In genomic region chr7:120951309-120951706, GRCh38 we compare ENCODE assay signal across 8 cellular contexts. TPM values are rescaled to one million over a fixed set of nuclear protein-coding genes. Genes with fewer than 3 reads are reported as not detected.
A peak's percentile ranks its signal among the peaks of the same experiment; 100 is the strongest.
DNase-seq lines count a peak whose midpoint lies in the region; ATAC-seq, FAIRE-seq and TF ChIP-seq lines count a peak whose summit lies in the region.

No MANE protein-coding gene starts in this region.

- H3K9me3 ChIP-seq in gastroesophageal sphincter, result no peaks in the 10 kb centered on the region
- no peaks in the 10 kb centered on the region for H3K9me3 ChIP-seq in gastrocnemius medialis

- H3K27ac ChIP-seq in gastroesophageal sphincter, result peak overlapping the region; percentile 83 to 97 (median 96)
- H3K27ac ChIP-seq in gastrocnemius medialis, result peak overlapping the region; percentile 94 to 98 (median 96)

- TF ChIP-seq POLR2A in gastroesophageal sphincter (IDR thresholded peaks at IDR 0.05) (no peak), gastrocnemius medialis (IDR thresholded peaks at IDR 0.05) (no peak)

- H3K27me3 ChIP-seq in gastroesophageal sphincter (no peaks in the 10 kb centered on the region), gastrocnemius medialis (no peaks in the 10 kb centered on the region)

- intact Hi-C loops in gastrocnemius medialis (cut with DNase I; ENCODE audit: low total_unique reads), result loop anchor here (2.0 to 10.0 kb wide), 2 partner anchors 37 to 243 kb away; partner anchors contain the start of gene CPED1

- TF ChIP-seq CTCF in WI38 (IDR thresholded peaks at IDR 0.05; ENCODE audit: low read depth, low read length), result no peak
- no peak for TF ChIP-seq CTCF in gastroesophageal sphincter (IDR thresholded peaks at IDR 0.05)
- TF ChIP-seq CTCF in gastrocnemius medialis (IDR thresholded peaks at IDR 0.05 in 4 of 5, conservative IDR thresholded peaks at IDR 0.05 in 1 of 5), result no peak

- in situ Hi-C loops in gastrocnemius medialis (cut with MboI; ENCODE audit: low sequenced_read_pairs in 4 of 4), result loop anchor here in 1 of 4 donors (25.0 kb wide), 1 partner anchor 336 kb away; no protein-coding TSS in a partner anchor

- WGBS in gastroesophageal sphincter (ENCODE audit: low coverage in 1 of 2), 2 donors, result 2 to 6% methylated on average over 8 of the region's 8 CpGs

- ATAC-seq in gastroesophageal sphincter, result peak; percentile 48
- no peak for ATAC-seq in gastrocnemius medialis
- no peak for ATAC-seq in HG03139 (IDR thresholded peaks at IDR 0.05; ENCODE audit: unreplicated experiment)

- peak; percentile 44 for FAIRE-seq in GM19239 (lab: Jason Lieb, UNC)

- DNase-seq in GM19239 (ENCODE audit: insufficient read length, low spot score) (no peak), gastrocnemius medialis (no peak), DMS 273 (lab: John Stamatoyannopoulos, UW; ENCODE audit: unreplicated experiment) (no peak), nucleus accumbens (lab: John Stamatoyannopoulos, UW) (no peak), activated gamma-delta T cell (lab: John Stamatoyannopoulos, UW) (no peak)

- TF ChIP-seq EP300 in gastroesophageal sphincter (IDR thresholded peaks at IDR 0.05), result no peak

- H3K4me1 ChIP-seq in gastroesophageal sphincter, result peaks cover 9 to 48% (median 9%) of the 10 kb centered on the region in 3 donors
- H3K4me1 ChIP-seq in gastrocnemius medialis, result peaks cover 15% of the 10 kb centered on the region in 2 donors

- H3K4me3 ChIP-seq in WI38 (ENCODE audit: low read depth, low read length) (peak overlapping the region; percentile 81), gastroesophageal sphincter (peak overlapping the region; percentile 50 to 65), gastrocnemius medialis (peak overlapping the region; percentile 73 to 83 (median 78))

- peaks cover 2 to 32% of the 10 kb centered on the region in 2 donors for H3K36me3 ChIP-seq in gastroesophageal sphincter
- peaks cover 0 to 36% of the 10 kb centered on the region in 2 donors for H3K36me3 ChIP-seq in gastrocnemius medialis

RNA-seq across cellular contexts. Expression of gene ING3, which starts 0.7 kb away (rescaled TPM):
- 10 to 100 TPM; 11.2 to 23.0 (median 16.7) TPM for total RNA-seq in gastroesophageal sphincter
- total RNA-seq in gastrocnemius medialis, result 1 to 10 TPM; 5.8 to 9.9 (median 6.7) TPM

RNA-seq across cellular contexts. Expression of gene CPED1, which starts 37.2 kb away (rescaled TPM):
- total RNA-seq in gastroesophageal sphincter (10 to 100 TPM; 35.1 to 97.7 (median 60.5) TPM), gastrocnemius medialis (10 to 100 TPM in 3 of 4 donors, 1 to 10 TPM in 1; 4.8 to 35.5 (median 34.1) TPM)
